Comparison of ENCODE assay signal across 22 cellular contexts in genomic region chr1:65668368-65668767, GRCh38.
"Had no signal": no experiment of that assay in that cellular context is flagged by ENCODE, and none has a peak within 500 bp of the region (broad histone marks: within the 10 kb centered on the region; RNA-seq: fewer than 3 reads in every experiment).

No MANE protein-coding gene starts in this region.

- H3K27me3 ChIP-seq: hepatocyte, right lobe of liver, testis, tibial nerve, upper lobe of right lung, vagina had no signal

- H3K9me3 ChIP-seq: gastrocnemius medialis, prostate gland, testis, vagina had no signal

- H3K27ac ChIP-seq: epithelial cell of prostate, esophagus muscularis mucosa, gastrocnemius medialis, hepatocyte, parathyroid adenoma, prostate gland, right lobe of liver, testis, tibial nerve, upper lobe of right lung, vagina had no signal

- H3K4me3 ChIP-seq: esophagus muscularis mucosa, gastrocnemius medialis, hepatocyte, lung, prostate gland, right lobe of liver, testis, tibial nerve, upper lobe of right lung, vagina had no signal

- ATAC-seq: effector memory CD8-positive, alpha-beta T cell; gastrocnemius medialis; left colon; left ventricle myocardium superior; naive thymus-derived CD4-positive, alpha-beta T cell; right lobe of liver; stimulated activated naive B cell treated with anti-CD40 and anti-IgM and Interleukin-4, amounts not matched to agents 10 μg/mL and 1 μg/mL and 100 μg/mL, for 72 hours; stimulated activated naive CD8-positive, alpha-beta T cell treated with anti-CD3 and anti-CD28 coated beads, Interleukin-15, amount 100 ng/mL, for 72 hours; upper lobe of right lung had no signal

- H3K4me1 ChIP-seq: esophagus muscularis mucosa, gastrocnemius medialis, parathyroid adenoma, prostate gland, right lobe of liver, testis, tibial nerve, upper lobe of right lung, vagina had no signal

- H3K36me3 ChIP-seq: esophagus muscularis mucosa, gastrocnemius medialis, prostate gland, right lobe of liver, tibial nerve, upper lobe of right lung, vagina had no signal

- DNase-seq: effector memory CD8-positive, alpha-beta T cell; gastrocnemius medialis; head of caudate nucleus; left colon; left ventricle myocardium superior; mesenchymal stem cell; naive thymus-derived CD4-positive, alpha-beta T cell; nephron progenitor cell; right lobe of liver; stimulated activated CD4-positive, alpha-beta T cell treated with anti-CD3 and anti-CD28 coated beads, Interleukin-4, amount 100 ng/mL, for 4 hours; stimulated activated naive B cell treated with anti-CD40 and anti-IgM and Interleukin-4, amounts not matched to agents 10 μg/mL and 1 μg/mL and 100 μg/mL, for 72 hours; stimulated activated naive CD8-positive, alpha-beta T cell treated with anti-CD3 and anti-CD28 coated beads, Interleukin-15, amount 100 ng/mL, for 72 hours; testis; upper lobe of right lung had no signal
